ENCODE assay signal across 1 cellular context in genomic region chr7:7499892-7500291, GRCh38.
TF ChIP-seq lines count a peak whose summit lies in the region.

No MANE protein-coding gene starts in this region.

TF ChIP-seq in HepG2, 621 proteins besides CTCF, POLR2A, EP300 and RAD21 (continued from another document and continues in another):
- 0 out of 2 replicates have a peak, but pooled peaks have one; percentile 37 for TF ChIP-seq PAXIP1 (CRISPR knock-in tag; conservative IDR thresholded peaks at IDR 0.05)
- TF ChIP-seq SP5 (CRISPR knock-in tag; IDR thresholded peaks at IDR 0.05; ENCODE audit: borderline replicate concordance, low read depth) = no peak
- peak; percentile 73; the same call in 1 of the 2 replicates for TF ChIP-seq AHDC1 (CRISPR knock-in tag; IDR thresholded peaks at IDR 0.05; ENCODE audit: borderline replicate concordance)
- TF ChIP-seq NAIF1 (CRISPR knock-in tag; IDR thresholded peaks at IDR 0.05; ENCODE audit: borderline replicate concordance) = no peak
- no peak for TF ChIP-seq ZNF672 (CRISPR knock-in tag; IDR thresholded peaks at IDR 0.05)
- TF ChIP-seq FOSL2 (CRISPR knock-in tag; IDR thresholded peaks at IDR 0.05) = peak; percentile 46; the same call in 1 of the 2 replicates
- no peak for TF ChIP-seq CHD2 (IDR thresholded peaks at IDR 0.05; ENCODE audit: low read depth, low read length)
- TF ChIP-seq ZNF362 (CRISPR knock-in tag; IDR thresholded peaks at IDR 0.05; ENCODE audit: borderline replicate concordance) = 0 out of 2 replicates have a peak, but pooled peaks have one; percentile 35
- TF ChIP-seq CEBPB (IDR thresholded peaks at IDR 0.05; ENCODE audit: borderline replicate concordance, low read depth, low read length) = peak; percentile 85
- TF ChIP-seq ZNF687 (CRISPR knock-in tag; IDR thresholded peaks at IDR 0.05) = no peak
- TF ChIP-seq DMTF1 (CRISPR knock-in tag; IDR thresholded peaks at IDR 0.05) = no peak
- peak; percentile 84 for TF ChIP-seq NCOA2 (CRISPR knock-in tag; IDR thresholded peaks at IDR 0.05)
- no peak for TF ChIP-seq ZSCAN30 (CRISPR knock-in tag; IDR thresholded peaks at IDR 0.05)
- TF ChIP-seq ZNF773 (CRISPR knock-in tag; IDR thresholded peaks at IDR 0.05; ENCODE audit: borderline replicate concordance) = no peak
- peak; percentile 83 for TF ChIP-seq ISL2 (CRISPR knock-in tag; IDR thresholded peaks at IDR 0.05)
- 0 out of 2 replicates have a peak, but pooled peaks have one; percentile 41 for TF ChIP-seq MBD4 (IDR thresholded peaks at IDR 0.05; ENCODE audit: borderline replicate concordance, low read length)
- TF ChIP-seq HNF4G (IDR thresholded peaks at IDR 0.05; ENCODE audit: borderline replicate concordance, low read depth, low read length) = no peak; the same call in 1 of the 2 replicates
- TF ChIP-seq HNF4G (CRISPR knock-in tag; IDR thresholded peaks at IDR 0.05; ENCODE audit: borderline replicate concordance, low read depth) = no peak
- peak; percentile 42; the same call in 1 of the 2 replicates for TF ChIP-seq DPF2 (CRISPR knock-in tag; IDR thresholded peaks at IDR 0.05; ENCODE audit: borderline replicate concordance, low read depth)
- TF ChIP-seq ZNF660 (CRISPR knock-in tag; IDR thresholded peaks at IDR 0.05; ENCODE audit: borderline replicate concordance, low read depth) = no peak
- TF ChIP-seq CEBPG (CRISPR knock-in tag; IDR thresholded peaks at IDR 0.05) = peak; percentile 80
- no peak for TF ChIP-seq MTERF4 (CRISPR knock-in tag; IDR thresholded peaks at IDR 0.05)
- 0 out of 2 replicates have a peak, but pooled peaks have one; percentile 14 for TF ChIP-seq SOX13 (IDR thresholded peaks at IDR 0.05)
- TF ChIP-seq SOX13 (CRISPR knock-in tag; conservative IDR thresholded peaks at IDR 0.05 in 1 of 2, IDR thresholded peaks at IDR 0.05 in 1 of 2) = peak in 1 of 2 experiments; percentile 89; a peak in 2 of 4 replicates
- TF ChIP-seq ZNF761 (CRISPR knock-in tag; conservative IDR thresholded peaks at IDR 0.05) = no peak
- TF ChIP-seq ELF3 (CRISPR knock-in tag; IDR thresholded peaks at IDR 0.05) = 0 out of 2 replicates have a peak, but pooled peaks have one; percentile 46
- TF ChIP-seq CREB1 (IDR thresholded peaks at IDR 0.05) = no peak
- peak; percentile 44; the same call in 1 of the 2 replicates for TF ChIP-seq CREB1 (CRISPR knock-in tag; IDR thresholded peaks at IDR 0.05)
- TF ChIP-seq CREM (IDR thresholded peaks at IDR 0.05) = peak; percentile 40; the same call in 1 of the 2 replicates
- TF ChIP-seq CREM (CRISPR knock-in tag; IDR thresholded peaks at IDR 0.05) = no peak
- TF ChIP-seq ZNF124 (CRISPR knock-in tag; IDR thresholded peaks at IDR 0.05) = peak; percentile 30; the same call in 1 of the 2 replicates
- TF ChIP-seq ARID3A (IDR thresholded peaks at IDR 0.05; ENCODE audit: low read depth, low read length) = 0 out of 2 replicates have a peak, but pooled peaks have one; percentile 47
- TF ChIP-seq TEAD3 (CRISPR knock-in tag; optimal IDR thresholded peaks at IDR 0.05; ENCODE audit: borderline replicate concordance) = peak; percentile 60
- TF ChIP-seq SOX5 (CRISPR knock-in tag; IDR thresholded peaks at IDR 0.05; ENCODE audit: borderline replicate concordance) = peak; percentile 81; the same call in 1 of the 2 replicates
- peak; percentile 73 for TF ChIP-seq ZGPAT (CRISPR knock-in tag; IDR thresholded peaks at IDR 0.05)
